ENCODE assay signal across 14 cellular contexts in the genomic region with DNA sequence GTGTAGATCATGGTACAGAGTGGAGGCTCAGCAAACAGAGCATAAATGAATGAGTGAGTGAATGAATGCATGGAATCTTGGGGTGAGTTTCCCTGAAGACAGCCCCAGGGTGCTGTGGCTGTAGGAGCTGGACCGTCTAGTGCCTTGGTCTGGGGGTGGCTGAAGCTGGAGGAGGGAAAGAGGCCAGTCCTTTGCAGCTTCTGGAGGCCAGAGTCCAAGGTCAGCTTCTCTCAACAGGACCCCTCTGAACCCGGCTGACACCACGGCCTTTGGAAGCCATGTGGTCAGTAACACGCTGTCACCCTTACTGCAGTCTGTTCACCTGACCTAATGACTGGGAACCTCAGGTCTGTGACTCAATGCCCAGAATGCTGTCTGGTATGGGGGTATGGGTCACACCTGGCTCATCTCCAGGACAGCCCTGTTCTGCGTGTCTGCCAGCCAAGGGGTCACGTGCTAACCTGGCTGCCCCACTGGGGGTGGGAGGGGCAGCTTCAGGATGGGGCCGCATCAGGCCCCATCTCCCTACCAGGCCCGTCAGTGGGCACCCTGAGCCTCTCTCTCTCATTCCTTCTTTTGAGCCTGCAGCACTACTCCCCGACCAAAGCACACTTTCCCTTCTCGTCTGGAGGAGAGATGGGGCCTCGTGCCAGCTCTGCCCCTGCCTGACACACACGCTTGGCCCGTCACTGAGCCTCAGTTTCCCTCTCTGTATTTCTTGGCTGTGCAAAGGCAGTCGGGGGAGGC. TPM values are rescaled to one million over a fixed set of nuclear protein-coding genes. Genes with fewer than 3 reads are reported as not detected.
A peak's percentile ranks its signal among the peaks of the same experiment; 100 is the strongest.
DNase-seq lines count a peak whose midpoint lies in the region; ATAC-seq and TF ChIP-seq lines count a peak whose summit lies in the region.
"Had no signal": no experiment of that assay in that cellular context is flagged by ENCODE, and none has a peak within 500 bp of the region (broad histone marks: within the 10 kb centered on the region; RNA-seq: fewer than 3 reads in every experiment).

No MANE protein-coding gene starts in this region.

- peaks cover 57% of the 10 kb centered on the region for H3K4me1 Mint-ChIP-seq in CD14-positive monocyte
- peaks cover 7% of the 10 kb centered on the region for H3K4me1 Mint-ChIP-seq in activated CD4-positive, alpha-beta T cell treated with anti-CD3 and anti-CD28 coated beads, Interleukin-2, amount 10 ng/mL, durations not matched to agents 24 days and 14 days
- peaks cover 4 to 21% (median 10%) of the 10 kb centered on the region in 7 donors for H3K4me1 Mint-ChIP-seq in naive thymus-derived CD4-positive, alpha-beta T cell

- CTCF ChIA-PET in naive thymus-derived CD4-positive, alpha-beta T cell (lab: Charles Lee): no interaction called here

- H3K27me3 Mint-ChIP-seq in CD14-positive monocyte (ENCODE audit: low read depth in 3 of 3): peaks cover 9 to 35% (median 14%) of the 10 kb centered on the region in 3 donors
- no peaks in the 10 kb centered on the region for H3K27me3 Mint-ChIP-seq in activated CD4-positive, alpha-beta T cell treated with anti-CD3 and anti-CD28 coated beads, Interleukin-2, amount 10 ng/mL, durations not matched to agents 24 days and 14 days
- H3K27me3 Mint-ChIP-seq in naive thymus-derived CD4-positive, alpha-beta T cell: peaks cover 0 to under 1% (median 0%) of the 10 kb centered on the region in 5 donors

- no peak overlapping the region for H3K4me3 ChIP-seq in breast epithelium
- no peak overlapping the region for H3K4me3 ChIP-seq in mucosa of rectum (ENCODE audit: low read length in 2 of 2)
- no peak overlapping the region for H3K4me3 ChIP-seq in naive thymus-derived CD4-positive, alpha-beta T cell (ENCODE audit: low read length)

- no peak for ATAC-seq in naive thymus-derived CD4-positive, alpha-beta T cell
- ATAC-seq in GM21825 (IDR thresholded peaks at IDR 0.05; ENCODE audit: unreplicated experiment): no peak
- no peak for ATAC-seq in HG03159 (IDR thresholded peaks at IDR 0.05; ENCODE audit: unreplicated experiment)
- ATAC-seq: activated CD8-positive, alpha-beta T cell treated with anti-CD3 and anti-CD28 coated beads, Interleukin-2, amount 10 ng/mL, durations not matched to agents 7 days and 5 days; foreskin keratinocyte; SK-N-SH treated with all-trans-retinoic acid at 6 μM for 48 hours had no signal

- no peak overlapping the region for H3K9ac ChIP-seq in mucosa of rectum (ENCODE audit: low read depth in 1 of 2, low read length in 2 of 2)

- no peak for TF ChIP-seq POLR2A in breast epithelium (IDR thresholded peaks at IDR 0.05)

- H3K4me1 ChIP-seq in breast epithelium: peaks cover 15 to 31% of the 10 kb centered on the region in 2 donors
- peaks cover 31 to 38% of the 10 kb centered on the region in 2 donors for H3K4me1 ChIP-seq in mucosa of rectum (ENCODE audit: control insufficient read depth in 2 of 2, insufficient read depth in 2 of 2, low read length in 2 of 2)
- peaks cover 5 to 12% of the 10 kb centered on the region in 2 donors for H3K4me1 ChIP-seq in naive thymus-derived CD4-positive, alpha-beta T cell (ENCODE audit: control insufficient read depth in 2 of 2, insufficient read depth in 2 of 2, low read length in 2 of 2)
- H3K4me1 ChIP-seq: foreskin keratinocyte had no signal

- TF ChIP-seq CTCF in CD14-positive monocyte (IDR thresholded peaks at IDR 0.05): no peak
- no peak for TF ChIP-seq CTCF in breast epithelium (IDR thresholded peaks at IDR 0.05)

- intact Hi-C loops in CD14-positive monocyte (cut with micrococcal nuclease): no loop called here
- intact Hi-C loops in breast epithelium (cut with DNase I; ENCODE audit: low total_unique reads): no loop called here
- intact Hi-C loops in activated CD4-positive, alpha-beta T cell treated with anti-CD3 and anti-CD28 coated beads, Interleukin-2, amount 10 ng/mL, durations not matched to agents 24 days and 14 days (cut with micrococcal nuclease): no loop called here
- intact Hi-C loops in naive thymus-derived CD4-positive, alpha-beta T cell (cut with micrococcal nuclease): no loop called here

- H3K9me3 ChIP-seq in breast epithelium (no peaks in the 10 kb centered on the region), mucosa of rectum (ENCODE audit: control insufficient read depth in 2 of 2, low read length in 2 of 2) (no peaks in the 10 kb centered on the region)
- H3K9me3 ChIP-seq in naive thymus-derived CD4-positive, alpha-beta T cell (ENCODE audit: control insufficient read depth in 2 of 3, low read length in 3 of 3): no peaks in the 10 kb centered on the region

- H3K4me3 Mint-ChIP-seq in CD14-positive monocyte: no peak overlapping the region
- no peak overlapping the region for H3K4me3 Mint-ChIP-seq in activated CD4-positive, alpha-beta T cell treated with anti-CD3 and anti-CD28 coated beads, Interleukin-2, amount 10 ng/mL, durations not matched to agents 24 days and 14 days
- no peak overlapping the region for H3K4me3 Mint-ChIP-seq in naive thymus-derived CD4-positive, alpha-beta T cell
- H3K4me3 Mint-ChIP-seq: activated CD8-positive, alpha-beta T cell treated with anti-CD3 and anti-CD28 coated beads, Interleukin-2, amount 10 ng/mL, durations not matched to agents 7 days and 5 days had no signal

- no peaks in the 10 kb centered on the region for H3K36me3 Mint-ChIP-seq in CD14-positive monocyte
- H3K36me3 Mint-ChIP-seq in activated CD4-positive, alpha-beta T cell treated with anti-CD3 and anti-CD28 coated beads, Interleukin-2, amount 10 ng/mL, durations not matched to agents 24 days and 14 days (ENCODE audit: low read depth): no peaks in the 10 kb centered on the region
- H3K36me3 Mint-ChIP-seq in naive thymus-derived CD4-positive, alpha-beta T cell: no peaks in the 10 kb centered on the region

- peak overlapping the region; percentile 79 to 89 for H3K27ac ChIP-seq in breast epithelium
- peak overlapping the region; percentile 96 to 98 for H3K27ac ChIP-seq in mucosa of rectum (ENCODE audit: low read depth in 2 of 2, low read length in 2 of 2)
- no peak overlapping the region for H3K27ac ChIP-seq in naive thymus-derived CD4-positive, alpha-beta T cell (ENCODE audit: low read depth, low read length)
- H3K27ac ChIP-seq: brain microvascular endothelial cell, foreskin keratinocyte had no signal

- peak overlapping the region in 5 of 7 donors; percentile 36 to 84 (median 72) for H3K27ac Mint-ChIP-seq in CD14-positive monocyte
- H3K27ac Mint-ChIP-seq in activated CD4-positive, alpha-beta T cell treated with anti-CD3 and anti-CD28 coated beads, Interleukin-2, amount 10 ng/mL, durations not matched to agents 24 days and 14 days: no peak overlapping the region
- peak overlapping the region in 1 of 9 donors; percentile 45 for H3K27ac Mint-ChIP-seq in naive thymus-derived CD4-positive, alpha-beta T cell
- H3K27ac Mint-ChIP-seq: activated CD8-positive, alpha-beta T cell treated with anti-CD3 and anti-CD28 coated beads, Interleukin-2, amount 10 ng/mL, durations not matched to agents 7 days and 5 days had no signal

- H3K9me3 Mint-ChIP-seq in CD14-positive monocyte: peaks cover 0 to 2% (median 0%) of the 10 kb centered on the region in 7 donors
- H3K9me3 Mint-ChIP-seq in activated CD4-positive, alpha-beta T cell treated with anti-CD3 and anti-CD28 coated beads, Interleukin-2, amount 10 ng/mL, durations not matched to agents 24 days and 14 days: no peaks in the 10 kb centered on the region
- H3K9me3 Mint-ChIP-seq in naive thymus-derived CD4-positive, alpha-beta T cell: no peaks in the 10 kb centered on the region

- no peak for DNase-seq in CD14-positive monocyte (ENCODE audit: low spot score)
- peak; percentile 76 for DNase-seq in HuH-7 (ENCODE audit: low spot score)
- DNase-seq in breast epithelium (ENCODE audit: low spot score in 2 of 2): peak in 1 of 2 donors; percentile 62
- no peak for DNase-seq in activated CD4-positive, alpha-beta T cell treated with anti-CD3 and anti-CD28 coated beads, Interleukin-2, amount 10 ng/mL, durations not matched to agents 24 days and 14 days
- no peak for DNase-seq in naive thymus-derived CD4-positive, alpha-beta T cell
- DNase-seq: activated CD8-positive, alpha-beta T cell treated with anti-CD3 and anti-CD28 coated beads, Interleukin-2, amount 10 ng/mL, durations not matched to agents 7 days and 5 days; brain microvascular endothelial cell; effector memory CD4-positive, alpha-beta T cell; foreskin keratinocyte; stimulated activated CD4-positive, alpha-beta T cell treated with anti-CD3 and anti-CD28 coated beads, Interleukin-12 subunit alpha, Interleukin-12 subunit beta, amount 100 ng/mL, for 4 hours had no signal

- POLR2A ChIA-PET in naive thymus-derived CD4-positive, alpha-beta T cell (lab: Charles Lee): no interaction called here

- H3K36me3 ChIP-seq in breast epithelium: no peaks in the 10 kb centered on the region
- no peaks in the 10 kb centered on the region for H3K36me3 ChIP-seq in mucosa of rectum (ENCODE audit: control insufficient read depth in 2 of 2, insufficient read depth in 2 of 2, low read length in 2 of 2)
- H3K36me3 ChIP-seq in naive thymus-derived CD4-positive, alpha-beta T cell (ENCODE audit: control insufficient read depth in 2 of 3, insufficient read depth in 3 of 3, low read length in 3 of 3): no peaks in the 10 kb centered on the region
- H3K36me3 ChIP-seq: brain microvascular endothelial cell had no signal

- H3K27me3 ChIP-seq in breast epithelium: no peaks in the 10 kb centered on the region
- H3K27me3 ChIP-seq in mucosa of rectum (ENCODE audit: control insufficient read depth in 2 of 2, insufficient read depth in 2 of 2, low read length in 2 of 2): no peaks in the 10 kb centered on the region
- no peaks in the 10 kb centered on the region for H3K27me3 ChIP-seq in naive thymus-derived CD4-positive, alpha-beta T cell (ENCODE audit: control insufficient read depth in 2 of 2, insufficient read depth in 2 of 2, low read length in 2 of 2)
- H3K27me3 ChIP-seq: brain microvascular endothelial cell had no signal

RNA-seq across cellular contexts. Expression of gene CHKA, which starts 24.1 kb away (rescaled TPM):
- 1 to 10 TPM; 2.8 to 5.7 TPM for polyA plus RNA-seq in CD14-positive monocyte
- total RNA-seq in breast epithelium: 10 to 100 TPM; 52.1 to 73.0 (median 71.7) TPM
- 15.1 TPM in 2 replicates for total RNA-seq in activated CD4-positive, alpha-beta T cell treated with anti-CD3 and anti-CD28 coated beads, Interleukin-2, amount 10 ng/mL, durations not matched to agents 24 days and 14 days
- 10 to 100 TPM in 2 of 5 experiments, 1 to 10 TPM in 3; 6.0 to 31.3 (median 7.3) TPM for total RNA-seq in naive thymus-derived CD4-positive, alpha-beta T cell
- 1 to 10 TPM; 1.4 to 4.4 TPM for polyA plus RNA-seq in naive thymus-derived CD4-positive, alpha-beta T cell
